8 cellular contexts compared by ENCODE assay signal in genomic region chr1:244835276-244836134, GRCh38. TPM values are rescaled to one million over a fixed set of nuclear protein-coding genes. Genes with fewer than 3 reads are reported as not detected.
DNase-seq lines count a peak whose midpoint lies in the region; ATAC-seq, FAIRE-seq and TF ChIP-seq lines count a peak whose summit lies in the region.

A gene with protein sequence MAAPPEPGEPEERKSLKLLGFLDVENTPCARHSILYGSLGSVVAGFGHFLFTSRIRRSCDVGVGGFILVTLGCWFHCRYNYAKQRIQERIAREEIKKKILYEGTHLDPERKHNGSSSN (plus strand): TSS chr1:244835658. CDS start chr1:244835715, 57 bp downstream.

- peaks cover 13% of the 10 kb centered on the region for H4K20me1 ChIP-seq in MM.1S (ENCODE audit: insufficient read depth, low read length)

- intact Hi-C loops in Right ventricle myocardium inferior (cut with DNase I) = loop anchor here (1.0 kb wide), 2 partner anchors 135 to 207 kb away; no protein-coding TSS in a partner anchor
- intact Hi-C loops in pancreas (cut with DNase I) = no loop called here
- intact Hi-C loops in tibial artery (cut with DNase I; ENCODE audit: low total_unique reads) = loop anchor here (2.0 kb wide), 2 partner anchors 27 to 135 kb away; no protein-coding TSS in a partner anchor

- peak within 1 kb of the TSS; percentile 75 for H2AFZ ChIP-seq in MM.1S (ENCODE audit: low read length)

- H3K27me3 ChIP-seq in HAP-1 (ENCODE audit: low read depth) (no peaks in the 10 kb centered on the region), MM.1S (replicated peaks; ENCODE audit: insufficient read depth, low read length) (no peaks in the 10 kb centered on the region), pancreas (no peaks in the 10 kb centered on the region), tibial artery (no peaks in the 10 kb centered on the region)

- H3K4me3 ChIP-seq in HAP-1 = peak within 1 kb of the TSS; percentile 56
- H3K4me3 ChIP-seq in MM.1S (ENCODE audit: low read length) = peak within 1 kb of the TSS; percentile 93
- H3K4me3 ChIP-seq in pancreas = peak within 1 kb of the TSS; percentile 36 to 77 (median 66)
- peak within 1 kb of the TSS; percentile 65 to 72 for H3K4me3 ChIP-seq in tibial artery

- H3K36me3 Mint-ChIP-seq in activated naive CD8-positive, alpha-beta T cell treated with anti-CD3 and anti-CD28 coated beads for 36 hours = peaks cover 42% of the 10 kb centered on the region

- WGBS in pancreas, 2 donors = 0 to 1% methylated on average over 58 to 77 of the region's 77 CpGs

- peak within 1 kb of the TSS; percentile 94 for H3K9ac ChIP-seq in MM.1S (ENCODE audit: low read length)

- peak; percentile 51 for DNase-seq in GM04503 (ENCODE audit: low read depth)
- peak; percentile 87 to 94 for DNase-seq in HAP-1 (ENCODE audit: low spot score in 2 of 2)
- peak; percentile 95 for DNase-seq in MM.1S
- peak; percentile 86 for DNase-seq in activated naive CD8-positive, alpha-beta T cell treated with anti-CD3 and anti-CD28 coated beads for 36 hours
- peak; percentile 96 for DNase-seq in Right ventricle myocardium inferior (ENCODE audit: missing footprints)
- DNase-seq in pancreas = peak; percentile 86 to 94 (median 90)
- DNase-seq in tibial artery = peak; percentile 86 to 95

- H3K27me3 Mint-ChIP-seq in activated naive CD8-positive, alpha-beta T cell treated with anti-CD3 and anti-CD28 coated beads for 36 hours = no peaks in the 10 kb centered on the region

- peak within 1 kb of the TSS; percentile 96 for H3K27ac ChIP-seq in MM.1S (ENCODE audit: low read length)
- H3K27ac ChIP-seq in pancreas = peak within 1 kb of the TSS; percentile 99 to 100 (median 100)
- H3K27ac ChIP-seq in tibial artery = peak within 1 kb of the TSS; percentile 97 to 98

- in situ Hi-C loops in HAP-1 (cut with MboI; ENCODE audit: low sequenced_read_pairs) = no loop called here

- H3K9me2 ChIP-seq in MM.1S (replicated peaks; ENCODE audit: insufficient read depth, low read length) = no peaks in the 10 kb centered on the region

- TF ChIP-seq CTCF in MM.1S (IDR thresholded peaks at IDR 0.05; ENCODE audit: low read length) (no peak), pancreas (IDR thresholded peaks at IDR 0.05) (no peak), tibial artery (IDR thresholded peaks at IDR 0.05) (peak; percentile 4 to 6)

- peaks cover 45% of the 10 kb centered on the region for H3K4me1 Mint-ChIP-seq in activated naive CD8-positive, alpha-beta T cell treated with anti-CD3 and anti-CD28 coated beads for 36 hours

- no peak for FAIRE-seq in pancreas (lab: Jason Lieb, UNC)

- ATAC-seq in SK-N-SH treated with all-trans-retinoic acid at 6 μM for 48 hours (peak; percentile 73), Right ventricle myocardium inferior (peak; percentile 92), pancreas (peak; percentile 81 to 89 (median 83))

- peaks cover 17% of the 10 kb centered on the region for H3K4me1 ChIP-seq in HAP-1
- H3K4me1 ChIP-seq in MM.1S (ENCODE audit: low read length) = peaks cover 25% of the 10 kb centered on the region
- peaks cover 0 to 15% (median 5%) of the 10 kb centered on the region in 3 donors for H3K4me1 ChIP-seq in pancreas
- H3K4me1 ChIP-seq in tibial artery = peaks cover 0 to 46% (median 28%) of the 10 kb centered on the region in 4 donors

- no peaks in the 10 kb centered on the region for H3K9me3 ChIP-seq in HAP-1
- no peaks in the 10 kb centered on the region for H3K9me3 ChIP-seq in MM.1S (replicated peaks; ENCODE audit: insufficient read depth, low read length)
- no peaks in the 10 kb centered on the region for H3K9me3 ChIP-seq in pancreas
- no peaks in the 10 kb centered on the region for H3K9me3 ChIP-seq in tibial artery

- peak within 1 kb of the TSS; percentile 99 for H3K27ac Mint-ChIP-seq in activated naive CD8-positive, alpha-beta T cell treated with anti-CD3 and anti-CD28 coated beads for 36 hours

- H3K4me2 ChIP-seq in MM.1S (ENCODE audit: low read depth, low read length) = peak within 1 kb of the TSS; percentile 95

- no peaks in the 10 kb centered on the region for H3K9me3 Mint-ChIP-seq in activated naive CD8-positive, alpha-beta T cell treated with anti-CD3 and anti-CD28 coated beads for 36 hours

- peak within 1 kb of the TSS; percentile 96 for H3K4me3 Mint-ChIP-seq in activated naive CD8-positive, alpha-beta T cell treated with anti-CD3 and anti-CD28 coated beads for 36 hours

- H3K36me3 ChIP-seq in HAP-1 (replicated peaks) = peaks cover 21% of the 10 kb centered on the region
- no peaks in the 10 kb centered on the region; the same call in 1 of the 2 replicates for H3K36me3 ChIP-seq in MM.1S (replicated peaks; ENCODE audit: insufficient read depth, low read length)
- H3K36me3 ChIP-seq in pancreas = no peaks in the 10 kb centered on the region
- peaks cover 0 to 6% (median 3%) of the 10 kb centered on the region in 3 donors for H3K36me3 ChIP-seq in tibial artery

- peaks cover 50% of the 10 kb centered on the region for H3K79me2 ChIP-seq in MM.1S (ENCODE audit: low read length)

- peaks cover 65% of the 10 kb centered on the region for H3F3A ChIP-seq in MM.1S (ENCODE audit: insufficient read depth, low read length)

TF ChIP-seq in SK-N-SH treated with all-trans-retinoic acid at 6 μM for 48 hours, 23 proteins besides CTCF, POLR2A, EP300 and RAD21:
- TF ChIP-seq PATZ1 (CRISPR knock-in tag; IDR thresholded peaks at IDR 0.05; ENCODE audit: borderline replicate concordance) = peak; percentile 44; the same call in 1 of the 2 replicates
- no peak for TF ChIP-seq ISL1 (CRISPR knock-in tag; IDR thresholded peaks at IDR 0.05)
- 0 out of 2 replicates have a peak, but pooled peaks have one; percentile 30 for TF ChIP-seq GLIS3 (CRISPR knock-in tag; IDR thresholded peaks at IDR 0.05)
- TF ChIP-seq RARB (CRISPR knock-in tag; IDR thresholded peaks at IDR 0.05) = peak; percentile 21; the same call in 1 of the 2 replicates
- TF ChIP-seq TOX (CRISPR knock-in tag; IDR thresholded peaks at IDR 0.05; ENCODE audit: borderline replicate concordance) = peak; percentile 73
- peak; percentile 57 for TF ChIP-seq ZC3H10 (CRISPR knock-in tag; IDR thresholded peaks at IDR 0.05)
- no peak for TF ChIP-seq PPARA (CRISPR knock-in tag; IDR thresholded peaks at IDR 0.05; ENCODE audit: borderline replicate concordance)

RNA-seq across cellular contexts. Expression of the gene that starts here (rescaled TPM):
- 10 to 100 TPM; 41.2 to 50.7 TPM for total RNA-seq in activated naive CD8-positive, alpha-beta T cell treated with anti-CD3 and anti-CD28 coated beads for 36 hours
- total RNA-seq in Right ventricle myocardium inferior (58.4 TPM), pancreas (10 to 100 TPM; 10.7 to 21.8 (median 14.8) TPM)
- 10 to 100 TPM; 41.1 to 44.5 TPM for polyA plus RNA-seq in pancreas

Comparison
In these comparisons a context has a peak if more than half of its experiments do, and no peak if none do; other contexts are left out.
1. Peak in every context shown above with its lines: DNase-seq, ATAC-seq, H3K4me3 ChIP-seq and H3K27ac ChIP-seq.
2. CTCF ChIP-seq: peak in tibial artery (2 of 2); none in MM.1S (single experiment) and pancreas (0 of 4).
3. intact Hi-C loops: an anchor here in Right ventricle myocardium inferior (1.0 kb wide) and tibial artery (2.0 kb wide); none called in pancreas.